11 cellular contexts compared by ENCODE assay signal in genomic region chr3:94525039-94525438, GRCh38.
DNase-seq lines count a peak whose midpoint lies in the region; ATAC-seq and TF ChIP-seq lines count a peak whose summit lies in the region.
"Had no signal": no experiment of that assay in that cellular context is flagged by ENCODE, and none has a peak within 500 bp of the region (broad histone marks: within the 10 kb centered on the region; RNA-seq: fewer than 3 reads in every experiment).

No MANE protein-coding gene starts in this region.

- CTCF ChIA-PET in activated CD4-positive, alpha-beta T cell treated with anti-CD3 and anti-CD28 coated beads for 36 hours (lab: Charles Lee), result no interaction called here

- DNase-seq in RWPE2 (ENCODE audit: low spot score), result no peak
- DNase-seq in fibroblast of pulmonary artery (ENCODE audit: low read depth), result peak; percentile 30
- DNase-seq in osteoblast (ENCODE audit: insufficient read length, low spot score, missing footprints), result no peak
- DNase-seq in SIG-M5 treated with dmso at 0.1 percent for 504 hours (lab: John Stamatoyannopoulos, UW; ENCODE audit: unreplicated experiment), result no peak
- DNase-seq in activated CD4-positive, alpha-beta T cell treated with anti-CD3 and anti-CD28 coated beads for 36 hours, result no peak
- DNase-seq: activated effector memory CD4-positive, alpha-beta T cell treated with Interleukin-2 at 50 U/mL for 16 hours; stimulated activated naive CD8-positive, alpha-beta T cell treated with anti-CD3 and anti-CD28 coated beads, Interleukin-15, Interleukin-2, amounts not matched to agents 100 U/mL and 50 U/mL, for 24 hours had no signal

- H3K27ac ChIP-seq in RWPE2 (ENCODE audit: poor library complexity, severe bottlenecking) (no peak overlapping the region), osteoblast (ENCODE audit: low read depth, low read length) (no peak overlapping the region)
- H3K27ac ChIP-seq: parathyroid adenoma had no signal

- TF ChIP-seq CTCF in RWPE2 (IDR thresholded peaks at IDR 0.05; ENCODE audit: poor library complexity, severe bottlenecking) (peak; percentile 51), fibroblast of pulmonary artery (IDR thresholded peaks at IDR 0.05; ENCODE audit: low read length, missing control alignments) (peak; percentile 51), osteoblast (IDR thresholded peaks at IDR 0.05; ENCODE audit: extremely low read depth, low read depth, low read length) (peak; percentile 26)

- no peaks in the 10 kb centered on the region for H3K4me1 ChIP-seq in RWPE2 (ENCODE audit: insufficient read depth, poor library complexity, severe bottlenecking)
- H3K4me1 ChIP-seq in osteoblast (ENCODE audit: insufficient read depth, low read length), result no peaks in the 10 kb centered on the region
- H3K4me1 ChIP-seq: parathyroid adenoma had no signal

- H3K27me3 ChIP-seq in RWPE2 (ENCODE audit: insufficient read depth, poor library complexity, severe bottlenecking) (peaks cover 4% of the 10 kb centered on the region), osteoblast (ENCODE audit: insufficient read depth, low read length) (no peaks in the 10 kb centered on the region)

- H4K20me1 ChIP-seq in osteoblast (ENCODE audit: insufficient read depth, low read length), result no peaks in the 10 kb centered on the region

- no peaks in the 10 kb centered on the region for H3K4me1 Mint-ChIP-seq in activated CD4-positive, alpha-beta T cell treated with anti-CD3 and anti-CD28 coated beads for 36 hours

- no peaks in the 10 kb centered on the region for H3K27me3 Mint-ChIP-seq in activated CD4-positive, alpha-beta T cell treated with anti-CD3 and anti-CD28 coated beads for 36 hours

- H3K4me3 ChIP-seq in RWPE2 (ENCODE audit: severe bottlenecking) (no peak overlapping the region), fibroblast of pulmonary artery (replicated peaks; ENCODE audit: low read depth, low read length) (no peak overlapping the region), osteoblast (ENCODE audit: insufficient read depth, low read length) (no peak overlapping the region)

- intact Hi-C loops in activated CD4-positive, alpha-beta T cell treated with anti-CD3 and anti-CD28 coated beads for 36 hours (cut with DNase I, micrococcal nuclease), result no loop called here

- no peak overlapping the region for H3K4me2 ChIP-seq in osteoblast (ENCODE audit: insufficient read depth, low read length)

- no peak overlapping the region for H2AFZ ChIP-seq in osteoblast (ENCODE audit: low read length)
- H2AFZ ChIP-seq: parathyroid adenoma had no signal

- no peak overlapping the region for H3K27ac Mint-ChIP-seq in activated CD4-positive, alpha-beta T cell treated with anti-CD3 and anti-CD28 coated beads for 36 hours

- H3K36me3 Mint-ChIP-seq in activated CD4-positive, alpha-beta T cell treated with anti-CD3 and anti-CD28 coated beads for 36 hours (ENCODE audit: low read depth), result no peaks in the 10 kb centered on the region

- peaks cover 3% of the 10 kb centered on the region for H3K9me3 Mint-ChIP-seq in activated CD4-positive, alpha-beta T cell treated with anti-CD3 and anti-CD28 coated beads for 36 hours (ENCODE audit: low read depth)

- POLR2A ChIA-PET in activated CD4-positive, alpha-beta T cell treated with anti-CD3 and anti-CD28 coated beads for 36 hours (lab: Charles Lee), result no interaction called here

- no peak overlapping the region for H3K4me3 Mint-ChIP-seq in activated CD4-positive, alpha-beta T cell treated with anti-CD3 and anti-CD28 coated beads for 36 hours

- peak; percentile 39 for ATAC-seq in GM18867 (IDR thresholded peaks at IDR 0.05; ENCODE audit: unreplicated experiment)
- ATAC-seq in RWPE2 (ENCODE audit: low read depth), result peak; percentile 58; the same call in 2 of the 3 replicates
- ATAC-seq in activated CD4-positive, alpha-beta T cell treated with anti-CD3 and anti-CD28 coated beads for 36 hours, result no peak
- no peak for ATAC-seq in GM19395 (IDR thresholded peaks at IDR 0.05; ENCODE audit: unreplicated experiment)
- no peak for ATAC-seq in GM21390 (IDR thresholded peaks at IDR 0.05; ENCODE audit: unreplicated experiment)
- ATAC-seq: stimulated activated naive CD8-positive, alpha-beta T cell treated with anti-CD3 and anti-CD28 coated beads, Interleukin-15, Interleukin-2, amounts not matched to agents 100 U/mL and 50 U/mL, for 24 hours had no signal

- H3K36me3 ChIP-seq in RWPE2 (ENCODE audit: low read depth), result no peaks in the 10 kb centered on the region
- H3K36me3 ChIP-seq in osteoblast (ENCODE audit: insufficient read depth, low read length), result no peaks in the 10 kb centered on the region

- H3K9me3 ChIP-seq in RWPE2 (ENCODE audit: severe bottlenecking) (no peaks in the 10 kb centered on the region), osteoblast (ENCODE audit: low read depth, low read length) (no peaks in the 10 kb centered on the region)

- H3K79me2 ChIP-seq in osteoblast (ENCODE audit: insufficient read depth, low read length), result no peaks in the 10 kb centered on the region
- H3K79me2 ChIP-seq: parathyroid adenoma had no signal

Comparison
In these comparisons a context has a peak if more than half of its experiments do, and no peak if none do; other contexts are left out.
1. ATAC-seq: peak in GM18867 (single experiment) and RWPE2 (single experiment); none in activated CD4-positive, alpha-beta T cell treated with anti-CD3 and anti-CD28 coated beads for 36 hours (single experiment), GM19395 (single experiment) and GM21390 (single experiment).
2. Peak in every context shown above with its lines, with median percentiles within 50 percentile points of each other: CTCF ChIP-seq.